13 cellular contexts compared by ENCODE assay signal in genomic region chr10:124387078-124387874, GRCh38. TPM values are rescaled to one million over a fixed set of nuclear protein-coding genes. Genes with fewer than 3 reads are reported as not detected.
DNase-seq lines count a peak whose midpoint lies in the region; ATAC-seq and TF ChIP-seq lines count a peak whose summit lies in the region.
"Had no signal": no experiment of that assay in that cellular context is flagged by ENCODE, and none has a peak within 500 bp of the region (broad histone marks: within the 10 kb centered on the region; RNA-seq: fewer than 3 reads in every experiment).

No MANE protein-coding gene starts in this region.

- peak; percentile 11 for DNase-seq in DMS 273 (lab: John Stamatoyannopoulos, UW; ENCODE audit: unreplicated experiment)
- DNase-seq in DMS 273 treated with DMSO at 0.1 percent for 48 hours (lab: John Stamatoyannopoulos, UW), result no peak
- DNase-seq in GM23338 (ENCODE audit: low spot score), result peak; percentile 47
- DNase-seq in astrocyte of the spinal cord (ENCODE audit: low read depth, low spot score), result no peak
- DNase-seq in naive thymus-derived CD8-positive, alpha-beta T cell, result no peak
- DNase-seq in NCI-H774 (lab: John Stamatoyannopoulos, UW), result no peak
- DNase-seq: NCI-H1105, nucleus accumbens had no signal

- H3K9me3 Mint-ChIP-seq in GM23338, result 0 out of 3 replicates have a peak, but pooled peaks cover 4% of the 10 kb centered on the region
- H3K9me3 Mint-ChIP-seq in naive thymus-derived CD8-positive, alpha-beta T cell, result no peaks in the 10 kb centered on the region
- H3K9me3 Mint-ChIP-seq: T-helper 1 cell treated with Interleukin-12 subunit alpha and Interleukin-12 subunit beta and Interleukin-4 antibody, amounts not matched to agents 30 μg/mL and 1 μg/mL, for 36 hours had no signal

- ATAC-seq in GM23338 (peak; percentile 12; the same call in 1 of the 3 replicates), GM18517 (IDR thresholded peaks at IDR 0.05; ENCODE audit: unreplicated experiment) (no peak), GM19023 (IDR thresholded peaks at IDR 0.05; ENCODE audit: unreplicated experiment) (no peak)
- ATAC-seq in naive thymus-derived CD8-positive, alpha-beta T cell, result no peak

- H3K36me3 Mint-ChIP-seq in GM23338 (ENCODE audit: low read depth), result no peaks in the 10 kb centered on the region
- H3K36me3 Mint-ChIP-seq in naive thymus-derived CD8-positive, alpha-beta T cell, result no peaks in the 10 kb centered on the region

- 0 out of 2 replicates have a peak, but pooled peaks cover 5% of the 10 kb centered on the region for H3F3A ChIP-seq in GM23338 (replicated peaks; ENCODE audit: low read depth)

- H3K4me3 ChIP-seq in GM23338, result no peak overlapping the region
- no peak overlapping the region for H3K4me3 ChIP-seq in astrocyte of the spinal cord (ENCODE audit: low read depth, low read length)
- H3K4me3 ChIP-seq: ascending aorta, esophagus muscularis mucosa had no signal

- no peaks in the 10 kb centered on the region; the same call in 2 of the 3 replicates for H3K4me1 Mint-ChIP-seq in GM23338
- H3K4me1 Mint-ChIP-seq in naive thymus-derived CD8-positive, alpha-beta T cell, result peaks cover 0 to 4% (median 2%) of the 10 kb centered on the region in 4 donors

- no peak overlapping the region for H3K4me2 ChIP-seq in GM23338

- TF ChIP-seq CTCF in GM23338 (conservative IDR thresholded peaks at IDR 0.05; ENCODE audit: low read depth in 2 of 2) (peak; percentile 40 to 47), astrocyte of the spinal cord (IDR thresholded peaks at IDR 0.05; ENCODE audit: low read depth, low read length) (peak; percentile 28)

- no peak overlapping the region for H3K4me3 Mint-ChIP-seq in GM23338
- peak overlapping the region in 7 of 10 donors; percentile 20 to 55 (median 39) for H3K4me3 Mint-ChIP-seq in naive thymus-derived CD8-positive, alpha-beta T cell
- H3K4me3 Mint-ChIP-seq: T-helper 1 cell treated with Interleukin-12 subunit alpha and Interleukin-12 subunit beta and Interleukin-4 antibody, amounts not matched to agents 30 μg/mL and 1 μg/mL, for 36 hours had no signal

- peaks cover 7% of the 10 kb centered on the region for H3K27me3 Mint-ChIP-seq in GM23338 (ENCODE audit: insufficient read depth, low read depth, poor library complexity)
- peaks cover 6 to 23% (median 11%) of the 10 kb centered on the region in 5 donors for H3K27me3 Mint-ChIP-seq in naive thymus-derived CD8-positive, alpha-beta T cell

- POLR2A ChIA-PET in naive thymus-derived CD8-positive, alpha-beta T cell (lab: Charles Lee), result no interaction called here

- no peaks in the 10 kb centered on the region for H3K9me2 ChIP-seq in GM23338 (ENCODE audit: insufficient read depth)

- no peaks in the 10 kb centered on the region for H3K36me3 ChIP-seq in GM23338 (ENCODE audit: insufficient read depth)
- H3K36me3 ChIP-seq: ascending aorta, esophagus muscularis mucosa had no signal

- H4K20me1 ChIP-seq in GM23338 (replicated peaks; ENCODE audit: insufficient read depth), result no peaks in the 10 kb centered on the region

- no peak overlapping the region for H3K27ac ChIP-seq in GM23338 (ENCODE audit: low read depth)
- H3K27ac ChIP-seq: ascending aorta, esophagus muscularis mucosa had no signal

- peaks cover 6% of the 10 kb centered on the region; the same call in 1 of the 2 replicates for H3K27me3 ChIP-seq in GM23338 (ENCODE audit: insufficient read depth)
- H3K27me3 ChIP-seq: ascending aorta, esophagus muscularis mucosa had no signal

- peaks cover 6% of the 10 kb centered on the region; the same call in 1 of the 2 replicates for H3K4me1 ChIP-seq in GM23338 (ENCODE audit: insufficient read depth)

- no peaks in the 10 kb centered on the region for H3K79me2 ChIP-seq in GM23338 (replicated peaks; ENCODE audit: insufficient read depth)

- H3K27ac Mint-ChIP-seq in GM23338, result no peak overlapping the region
- peak overlapping the region in 1 of 10 donors; percentile 49 for H3K27ac Mint-ChIP-seq in naive thymus-derived CD8-positive, alpha-beta T cell
- H3K27ac Mint-ChIP-seq: T-helper 1 cell treated with Interleukin-12 subunit alpha and Interleukin-12 subunit beta and Interleukin-4 antibody, amounts not matched to agents 30 μg/mL and 1 μg/mL, for 36 hours had no signal

- no peak overlapping the region for H2AFZ ChIP-seq in GM23338

- in situ Hi-C loops in astrocyte of the spinal cord (cut with HindIII; ENCODE audit: low sequenced_read_pairs), result no loop called here

TF ChIP-seq in GM23338, 12 proteins besides CTCF, POLR2A, EP300 and RAD21:
- TF ChIP-seq STAT1 (IDR thresholded peaks at IDR 0.05; ENCODE audit: unreplicated experiment), result no peak

RNA-seq across cellular contexts. Expression of gene OAT, which starts 31.4 kb away (rescaled TPM):
- 139 and 158 TPM in 2 replicates for total RNA-seq in GM23338 (2014; rRNA removed; shearing (Covaris generic))
- polyA plus RNA-seq in GM23338 (2016; fragmentation: Nextera tagmentation; extraction: Ambion mirVana), result 131 and 136 TPM in 2 replicates
- 10 to 100 TPM; 47.1 to 47.2 TPM for total RNA-seq in naive thymus-derived CD8-positive, alpha-beta T cell
- polyA plus RNA-seq in naive thymus-derived CD8-positive, alpha-beta T cell, result 10 to 100 TPM; 67.9 to 91.5 (median 81.1) TPM

Comparison
In these comparisons a context has a peak if more than half of its experiments do, and no peak if none do; other contexts are left out.
1. DNase-seq: peak in DMS 273 (single experiment) and GM23338 (single experiment); none in DMS 273 treated with DMSO at 0.1 percent for 48 hours (single experiment), astrocyte of the spinal cord (single experiment), naive thymus-derived CD8-positive, alpha-beta T cell (0 of 10) and NCI-H774 (single experiment).